ENCODE assay signal across 1 cellular context in genomic region chr1:197902454-197903195, GRCh38.
TF ChIP-seq lines count a peak whose summit lies in the region.

C1orf53 (plus strand) TSS chr1:197902630; CDS start chr1:197902650, 20 bp downstream.

TF ChIP-seq in HepG2, 621 proteins besides CTCF, POLR2A, EP300 and RAD21 (continued from another document):
- TF ChIP-seq, protein P1, sequence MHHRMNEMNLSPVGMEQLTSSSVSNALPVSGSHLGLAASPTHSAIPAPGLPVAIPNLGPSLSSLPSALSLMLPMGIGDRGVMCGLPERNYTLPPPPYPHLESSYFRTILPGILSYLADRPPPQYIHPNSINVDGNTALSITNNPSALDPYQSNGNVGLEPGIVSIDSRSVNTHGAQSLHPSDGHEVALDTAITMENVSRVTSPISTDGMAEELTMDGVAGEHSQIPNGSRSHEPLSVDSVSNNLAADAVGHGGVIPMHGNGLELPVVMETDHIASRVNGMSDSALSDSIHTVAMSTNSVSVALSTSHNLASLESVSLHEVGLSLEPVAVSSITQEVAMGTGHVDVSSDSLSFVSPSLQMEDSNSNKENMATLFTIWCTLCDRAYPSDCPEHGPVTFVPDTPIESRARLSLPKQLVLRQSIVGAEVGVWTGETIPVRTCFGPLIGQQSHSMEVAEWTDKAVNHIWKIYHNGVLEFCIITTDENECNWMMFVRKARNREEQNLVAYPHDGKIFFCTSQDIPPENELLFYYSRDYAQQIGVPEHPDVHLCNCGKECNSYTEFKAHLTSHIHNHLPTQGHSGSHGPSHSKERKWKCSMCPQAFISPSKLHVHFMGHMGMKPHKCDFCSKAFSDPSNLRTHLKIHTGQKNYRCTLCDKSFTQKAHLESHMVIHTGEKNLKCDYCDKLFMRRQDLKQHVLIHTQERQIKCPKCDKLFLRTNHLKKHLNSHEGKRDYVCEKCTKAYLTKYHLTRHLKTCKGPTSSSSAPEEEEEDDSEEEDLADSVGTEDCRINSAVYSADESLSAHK (CRISPR knock-in tag; IDR thresholded peaks at IDR 0.05; ENCODE audit: borderline replicate concordance) = no peak
- TF ChIP-seq ZXDC (CRISPR knock-in tag; IDR thresholded peaks at IDR 0.05) (peak; percentile 96), ZBTB38 (CRISPR knock-in tag; IDR thresholded peaks at IDR 0.05) (peak; percentile 93), MZF1 (CRISPR knock-in tag; IDR thresholded peaks at IDR 0.05; ENCODE audit: borderline replicate concordance) (no peak), NR2F6 (IDR thresholded peaks at IDR 0.05) (no peak), NR2F6 (CRISPR knock-in tag; IDR thresholded peaks at IDR 0.05) (no peak), ZNF280B (CRISPR knock-in tag; IDR thresholded peaks at IDR 0.05; ENCODE audit: borderline replicate concordance) (peak; percentile 86; the same call in 1 of the 2 replicates), ZNF678 (CRISPR knock-in tag; IDR thresholded peaks at IDR 0.05) (no peak), ZNF207 (IDR thresholded peaks at IDR 0.05; ENCODE audit: borderline replicate concordance) (no peak), ZNF792 (CRISPR knock-in tag; IDR thresholded peaks at IDR 0.05) (no peak), U2AF1 (optimal IDR thresholded peaks at IDR 0.05; ENCODE audit: low read depth, low read length) (no peak), ZNF615 (CRISPR knock-in tag; IDR thresholded peaks at IDR 0.05; ENCODE audit: borderline replicate concordance) (no peak), BCL6 (CRISPR knock-in tag; IDR thresholded peaks at IDR 0.05) (peak; percentile 48), PRPF4 (IDR thresholded peaks at IDR 0.05; ENCODE audit: low read depth, low read length, poor library complexity, severe bottlenecking) (no peak), E2F2 (CRISPR knock-in tag; IDR thresholded peaks at IDR 0.05; ENCODE audit: borderline replicate concordance) (0 out of 2 replicates have a peak, but pooled peaks have one; percentile 17), SMAD1 (CRISPR knock-in tag; IDR thresholded peaks at IDR 0.05; ENCODE audit: borderline replicate concordance, low read depth) (peak; percentile 79; the same call in 1 of the 2 replicates)
- TF ChIP-seq, protein P2, sequence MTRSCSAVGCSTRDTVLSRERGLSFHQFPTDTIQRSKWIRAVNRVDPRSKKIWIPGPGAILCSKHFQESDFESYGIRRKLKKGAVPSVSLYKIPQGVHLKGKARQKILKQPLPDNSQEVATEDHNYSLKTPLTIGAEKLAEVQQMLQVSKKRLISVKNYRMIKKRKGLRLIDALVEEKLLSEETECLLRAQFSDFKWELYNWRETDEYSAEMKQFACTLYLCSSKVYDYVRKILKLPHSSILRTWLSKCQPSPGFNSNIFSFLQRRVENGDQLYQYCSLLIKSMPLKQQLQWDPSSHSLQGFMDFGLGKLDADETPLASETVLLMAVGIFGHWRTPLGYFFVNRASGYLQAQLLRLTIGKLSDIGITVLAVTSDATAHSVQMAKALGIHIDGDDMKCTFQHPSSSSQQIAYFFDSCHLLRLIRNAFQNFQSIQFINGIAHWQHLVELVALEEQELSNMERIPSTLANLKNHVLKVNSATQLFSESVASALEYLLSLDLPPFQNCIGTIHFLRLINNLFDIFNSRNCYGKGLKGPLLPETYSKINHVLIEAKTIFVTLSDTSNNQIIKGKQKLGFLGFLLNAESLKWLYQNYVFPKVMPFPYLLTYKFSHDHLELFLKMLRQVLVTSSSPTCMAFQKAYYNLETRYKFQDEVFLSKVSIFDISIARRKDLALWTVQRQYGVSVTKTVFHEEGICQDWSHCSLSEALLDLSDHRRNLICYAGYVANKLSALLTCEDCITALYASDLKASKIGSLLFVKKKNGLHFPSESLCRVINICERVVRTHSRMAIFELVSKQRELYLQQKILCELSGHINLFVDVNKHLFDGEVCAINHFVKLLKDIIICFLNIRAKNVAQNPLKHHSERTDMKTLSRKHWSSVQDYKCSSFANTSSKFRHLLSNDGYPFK (CRISPR knock-in tag; IDR thresholded peaks at IDR 0.05; ENCODE audit: borderline replicate concordance) = no peak
